Comparison of ENCODE assay signal across 17 cellular contexts in genomic region chr14:92596328-92596943, GRCh38.
DNase-seq lines count a peak whose midpoint lies in the region; ATAC-seq, FAIRE-seq and TF ChIP-seq lines count a peak whose summit lies in the region.
"Had no signal": no experiment of that assay in that cellular context is flagged by ENCODE, and none has a peak within 500 bp of the region (broad histone marks: within the 10 kb centered on the region; RNA-seq: fewer than 3 reads in every experiment).

No MANE protein-coding gene starts in this region.

- POLR2A ChIA-PET in A549 (lab: Yijun Ruan, JAX) = no interaction called here

- peaks cover 0 to 2% (median 0%) of the 10 kb centered on the region in 7 donors for H3K9me3 Mint-ChIP-seq in CD14-positive monocyte
- H3K9me3 Mint-ChIP-seq: dendritic cell treated with granulocyte-macrophage colony-stimulating factor and Interleukin-4, amounts not matched to agents 40 ng/mL and 50 ng/mL, for 4 days had no signal

- H3K36me3 Mint-ChIP-seq in CD14-positive monocyte = peaks cover 62 to 65% of the 10 kb centered on the region in 2 donors

- no peak for TF ChIP-seq POLR2A in A549 (IDR thresholded peaks at IDR 0.05; ENCODE audit: low read length)

- no peak overlapping the region for H3K4me3 Mint-ChIP-seq in CD14-positive monocyte
- H3K4me3 Mint-ChIP-seq: dendritic cell treated with granulocyte-macrophage colony-stimulating factor and Interleukin-4, amounts not matched to agents 40 ng/mL and 50 ng/mL, for 4 days had no signal

- peaks cover 28% of the 10 kb centered on the region for H3K4me1 ChIP-seq in A549
- H3K4me1 ChIP-seq: testis had no signal

- TF ChIP-seq RAD21 in A549 (conservative IDR thresholded peaks at IDR 0.05 in 1 of 2, IDR thresholded peaks at IDR 0.05 in 1 of 2) = no peak

- H3K4me2 ChIP-seq in A549 = no peak overlapping the region

- H3K4me3 ChIP-seq in A549 = no peak overlapping the region
- H3K4me3 ChIP-seq in GM12864 (ENCODE audit: low read depth, low read length) = no peak overlapping the region
- no peak overlapping the region for H3K4me3 ChIP-seq in fibroblast of villous mesenchyme (ENCODE audit: low read depth, low read length)
- H3K4me3 ChIP-seq: esophagus muscularis mucosa, ovary, testis had no signal

- DNase-seq in A549 (ENCODE audit: low read depth in 1 of 2, low spot score in 1 of 2) (no peak), GM12864 (ENCODE audit: low read depth) (no peak), OCI-M1 (lab: John Stamatoyannopoulos, UW) (peak; percentile 2), fibroblast of villous mesenchyme (ENCODE audit: low read depth) (peak; percentile 23), NCI-H2081 treated with DMSO at 0.1 percent for 48 hours (lab: John Stamatoyannopoulos, UW) (no peak), CD14-positive monocyte (ENCODE audit: low spot score) (no peak)
- DNase-seq in activated effector memory CD4-positive, alpha-beta T cell treated with Interleukin-2 at 50 U/mL for 16 hours = no peak
- DNase-seq: ovary; SHP77 treated with DMSO at 0.1 percent for 48 hours; stimulated activated CD4-positive, alpha-beta T cell treated with anti-CD3 and anti-CD28 coated beads, Interleukin-4, amount 100 ng/mL, for 24 hours; T-helper 2 cell had no signal

- 87% methylated on average over 9 of the region's 9 CpGs for WGBS in A549 (ENCODE audit: missing lambda C conversion rate)

- 0 out of 6 replicates have a peak overlapping the region, but pooled peaks of 1 of the 2 experiments have one; percentile 13 for H3K27ac ChIP-seq in A549
- H3K27ac ChIP-seq: esophagus muscularis mucosa, ovary, testis had no signal

- H3K4me1 Mint-ChIP-seq in CD14-positive monocyte = peaks cover 46% of the 10 kb centered on the region

- intact Hi-C loops in CD14-positive monocyte (cut with micrococcal nuclease) = no loop called here

- FAIRE-seq in A549 (lab: Jason Lieb, UNC) = peak; percentile 56
- FAIRE-seq: astrocyte, G401.6 had no signal

- H3K27me3 Mint-ChIP-seq in CD14-positive monocyte (ENCODE audit: low read depth in 3 of 3) = peaks cover 0 to 3% (median 0%) of the 10 kb centered on the region in 3 donors
- H3K27me3 Mint-ChIP-seq: dendritic cell treated with granulocyte-macrophage colony-stimulating factor and Interleukin-4, amounts not matched to agents 40 ng/mL and 50 ng/mL, for 4 days had no signal

- no peak for ATAC-seq in A549
- ATAC-seq in esophagus mucosa = no peak

- peak overlapping the region in 2 of 7 donors; percentile 27 to 61 for H3K27ac Mint-ChIP-seq in CD14-positive monocyte
- H3K27ac Mint-ChIP-seq: dendritic cell treated with granulocyte-macrophage colony-stimulating factor and Interleukin-4, amounts not matched to agents 40 ng/mL and 50 ng/mL, for 4 days had no signal

- CTCF ChIA-PET in A549 (lab: Yijun Ruan, JAX) = interaction anchor here (0.9 kb wide), 1 partner anchor 94 kb away, joined by 4 read pairs; no protein-coding TSS in a partner anchor

- H3K9me3 ChIP-seq in A549 = peaks cover 11% of the 10 kb centered on the region; the same call in 1 of the 3 replicates
- H3K9me3 ChIP-seq: ovary, testis had no signal

- TF ChIP-seq EP300 in A549 (IDR thresholded peaks at IDR 0.05) = no peak

- TF ChIP-seq CTCF in A549 (IDR thresholded peaks at IDR 0.05) (no peak), GM12864 (IDR thresholded peaks at IDR 0.05; ENCODE audit: low read depth, low read length, missing control alignments) (peak; percentile 18), fibroblast of villous mesenchyme (IDR thresholded peaks at IDR 0.05; ENCODE audit: insufficient read depth, low read depth, low read length) (peak; percentile 26), CD14-positive monocyte (IDR thresholded peaks at IDR 0.05) (no peak)

TF ChIP-seq in A549, 52 proteins besides CTCF, POLR2A, EP300 and RAD21:
- TF ChIP-seq HOXB13 (CRISPR knock-in tag; IDR thresholded peaks at IDR 0.05; ENCODE audit: low read depth) = no peak
- TF ChIP-seq ZFP36 (IDR thresholded peaks at IDR 0.05; ENCODE audit: borderline replicate concordance, partially characterized antibody) = no peak
- TF ChIP-seq FOSL2 (IDR thresholded peaks at IDR 0.05) = no peak
- TF ChIP-seq FOSL2 (CRISPR knock-in tag; IDR thresholded peaks at IDR 0.05) = no peak
- TF ChIP-seq ZC3H11A (IDR thresholded peaks at IDR 0.05) = no peak
- TF ChIP-seq SREBF2 (IDR thresholded peaks at IDR 0.05) = no peak
- no peak for TF ChIP-seq CHD4 (IDR thresholded peaks at IDR 0.05; ENCODE audit: borderline replicate concordance)
- no peak for TF ChIP-seq PHF8 (IDR thresholded peaks at IDR 0.05; ENCODE audit: borderline replicate concordance, low read depth)
- TF ChIP-seq CEBPB (IDR thresholded peaks at IDR 0.05) = no peak
- no peak for TF ChIP-seq KDM5A (IDR thresholded peaks at IDR 0.05)
- TF ChIP-seq EHMT2 (IDR thresholded peaks at IDR 0.05; ENCODE audit: low read depth) = no peak
- no peak for TF ChIP-seq EHF (CRISPR knock-in tag; IDR thresholded peaks at IDR 0.05)
- TF ChIP-seq ATOH8 (CRISPR knock-in tag; IDR thresholded peaks at IDR 0.05; ENCODE audit: low read depth) = no peak
- no peak for TF ChIP-seq JUN (IDR thresholded peaks at IDR 0.05)
- TF ChIP-seq RARB (CRISPR knock-in tag; IDR thresholded peaks at IDR 0.05) = no peak
- TF ChIP-seq HES2 (IDR thresholded peaks at IDR 0.05) = no peak
- TF ChIP-seq ESRRA (IDR thresholded peaks at IDR 0.05; ENCODE audit: borderline replicate concordance, low read length) = no peak
- TF ChIP-seq POLR2AphosphoS2 (conservative IDR thresholded peaks at IDR 0.05; ENCODE audit: low read length) = no peak
- TF ChIP-seq KDM1A (IDR thresholded peaks at IDR 0.05; ENCODE audit: low read depth) = no peak

Comparison
In these comparisons a context has a peak if more than half of its experiments do, and no peak if none do; other contexts are left out.
1. DNase-seq: peak in OCI-M1 (single experiment) and fibroblast of villous mesenchyme (single experiment); none in A549 (0 of 2), GM12864 (single experiment), NCI-H2081 treated with DMSO at 0.1 percent for 48 hours (single experiment), CD14-positive monocyte (single experiment) and activated effector memory CD4-positive, alpha-beta T cell treated with Interleukin-2 at 50 U/mL for 16 hours (single experiment).
2. CTCF ChIP-seq: peak in GM12864 (single experiment) and fibroblast of villous mesenchyme (single experiment); none in A549 (single experiment) and CD14-positive monocyte (single experiment).